Comparison of ENCODE assay signal across 8 cellular contexts in the genomic region with DNA sequence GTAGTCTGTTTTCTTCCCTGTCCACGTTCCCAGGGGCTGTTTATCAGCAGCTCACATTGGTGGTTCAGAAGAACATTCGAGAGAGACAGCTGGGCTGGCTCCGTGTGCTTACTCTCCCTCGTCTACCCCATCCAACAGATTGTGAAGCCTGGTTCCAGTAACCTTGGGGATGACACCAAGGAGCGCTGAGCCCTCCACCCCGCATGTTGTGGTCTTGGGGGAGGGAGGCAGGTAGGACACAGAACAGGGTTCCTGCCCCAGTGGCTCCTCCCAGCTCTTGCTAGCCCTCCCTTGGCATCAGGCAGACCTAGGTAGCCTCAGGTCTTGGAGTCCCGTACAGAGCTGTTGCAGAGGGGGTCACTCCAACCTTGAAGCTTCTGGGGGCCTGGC.
DNase-seq lines count a peak whose midpoint lies in the region; ATAC-seq and TF ChIP-seq lines count a peak whose summit lies in the region.

No MANE protein-coding gene starts in this region.

- H3K9me3 ChIP-seq in OCI-LY3 (ENCODE audit: insufficient read depth, low read length), result no peaks in the 10 kb centered on the region

- no peaks in the 10 kb centered on the region for H3K27me3 Mint-ChIP-seq in effector memory CD8-positive, alpha-beta T cell

- H2AFZ ChIP-seq in OCI-LY3 (ENCODE audit: low read depth, low read length), result no peak overlapping the region

- no peak overlapping the region for H3K9ac ChIP-seq in OCI-LY3 (ENCODE audit: low read length)

- H3K4me1 Mint-ChIP-seq in effector memory CD8-positive, alpha-beta T cell (ENCODE audit: low read depth in 2 of 2), result peaks cover 93 to 97% of the 10 kb centered on the region in 2 donors

- H3K27ac ChIP-seq in OCI-LY3 (ENCODE audit: low read length) (no peak overlapping the region), skin epidermis (peak overlapping the region in 19 of 21 experiments; percentile 22 to 99 (median 82))

- H4K20me1 ChIP-seq in OCI-LY3 (ENCODE audit: insufficient read depth, low read length), result peaks cover 79% of the 10 kb centered on the region

- peak overlapping the region; percentile 71; the same call in 1 of the 2 replicates for H3K4me2 ChIP-seq in OCI-LY3 (ENCODE audit: low read length)

- TF ChIP-seq CTCF in OCI-LY3 (IDR thresholded peaks at IDR 0.05; ENCODE audit: low read depth, low read length), result no peak

- peaks cover 81% of the 10 kb centered on the region for H3K36me3 Mint-ChIP-seq in effector memory CD8-positive, alpha-beta T cell (ENCODE audit: insufficient read depth)

- H3K36me3 ChIP-seq in OCI-LY3 (replicated peaks; ENCODE audit: low read depth, low read length), result peaks cover 26% of the 10 kb centered on the region

- H3K79me2 ChIP-seq in OCI-LY3 (ENCODE audit: low read length), result peaks cover 99% of the 10 kb centered on the region

- no peak for ATAC-seq in effector memory CD8-positive, alpha-beta T cell (replicated peaks)

- no peak overlapping the region for H3K4me3 ChIP-seq in OCI-LY3 (ENCODE audit: low read length)
- H3K4me3 ChIP-seq in skin epidermis, result no peak overlapping the region

- peaks cover 52% of the 10 kb centered on the region for H3K4me1 ChIP-seq in OCI-LY3 (ENCODE audit: low read length)

- H3K27ac Mint-ChIP-seq in effector memory CD8-positive, alpha-beta T cell, result peak overlapping the region; percentile 89 to 99

- DNase-seq in NCI-H526 (lab: John Stamatoyannopoulos, UW) (peak; percentile 32 to 41), NCI-H526 treated with DMSO at 0.1 percent for 48 hours (lab: John Stamatoyannopoulos, UW) (no peak), AML-193 (lab: John Stamatoyannopoulos, UW) (no peak), NK-92 (lab: John Stamatoyannopoulos, UW; ENCODE audit: unreplicated experiment) (no peak), EL (no peak)
- no peak for DNase-seq in effector memory CD8-positive, alpha-beta T cell

- no peaks in the 10 kb centered on the region for H3K9me3 Mint-ChIP-seq in effector memory CD8-positive, alpha-beta T cell

- H3K27me3 ChIP-seq in OCI-LY3 (ENCODE audit: low read depth, low read length), result no peaks in the 10 kb centered on the region

- peak overlapping the region; percentile 73 to 74 for H3K4me3 Mint-ChIP-seq in effector memory CD8-positive, alpha-beta T cell

Comparison
In these comparisons a context has a peak if more than half of its experiments do, and no peak if none do; other contexts are left out.
1. DNase-seq: peak in NCI-H526 (2 of 2); none in NCI-H526 treated with DMSO at 0.1 percent for 48 hours (single experiment), effector memory CD8-positive, alpha-beta T cell (0 of 3), AML-193 (0 of 2), NK-92 (single experiment) and EL (single experiment).